In the genomic region with DNA sequence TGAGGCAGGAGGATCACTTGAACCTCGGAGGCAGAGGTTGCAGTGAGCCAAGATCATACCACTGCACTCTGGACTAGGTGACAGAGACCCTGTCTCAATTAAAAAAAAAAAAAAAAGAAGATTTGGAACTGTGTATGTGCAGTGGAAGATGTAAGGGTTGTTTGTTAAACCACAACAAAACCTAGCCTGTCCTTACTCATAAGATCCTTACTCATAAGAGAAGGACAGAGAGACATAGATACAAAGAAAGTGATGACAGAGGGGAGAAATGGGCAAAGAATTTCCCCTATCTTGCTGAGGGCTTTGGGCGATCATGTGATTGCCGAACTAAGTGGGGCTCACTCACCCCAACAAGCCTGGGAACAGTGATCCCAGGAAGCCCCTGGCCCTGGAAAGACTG, we compare ENCODE assay signal across 1 cellular context.
TF ChIP-seq lines count a peak whose summit lies in the region.

No MANE protein-coding gene starts in this region.

TF ChIP-seq in HEK293, 187 proteins besides CTCF, POLR2A, EP300 and RAD21:
- TF ChIP-seq ZFP69B (tag by site-specific recombination; IDR thresholded peaks at IDR 0.05) (no peak), ZNF560 (tag by site-specific recombination; IDR thresholded peaks at IDR 0.05; ENCODE audit: borderline replicate concordance) (no peak), ZNF843 (tag by site-specific recombination; IDR thresholded peaks at IDR 0.05) (no peak), ZNF175 (tag by site-specific recombination; IDR thresholded peaks at IDR 0.05) (no peak), ZNF174 (tag by site-specific recombination; IDR thresholded peaks at IDR 0.05) (no peak), ZNF777 (tag by site-specific recombination; IDR thresholded peaks at IDR 0.05; ENCODE audit: borderline replicate concordance) (no peak), ZNF654 (tag by site-specific recombination; IDR thresholded peaks at IDR 0.05; ENCODE audit: low read depth) (no peak)
- TF ChIP-seq, protein P1, sequence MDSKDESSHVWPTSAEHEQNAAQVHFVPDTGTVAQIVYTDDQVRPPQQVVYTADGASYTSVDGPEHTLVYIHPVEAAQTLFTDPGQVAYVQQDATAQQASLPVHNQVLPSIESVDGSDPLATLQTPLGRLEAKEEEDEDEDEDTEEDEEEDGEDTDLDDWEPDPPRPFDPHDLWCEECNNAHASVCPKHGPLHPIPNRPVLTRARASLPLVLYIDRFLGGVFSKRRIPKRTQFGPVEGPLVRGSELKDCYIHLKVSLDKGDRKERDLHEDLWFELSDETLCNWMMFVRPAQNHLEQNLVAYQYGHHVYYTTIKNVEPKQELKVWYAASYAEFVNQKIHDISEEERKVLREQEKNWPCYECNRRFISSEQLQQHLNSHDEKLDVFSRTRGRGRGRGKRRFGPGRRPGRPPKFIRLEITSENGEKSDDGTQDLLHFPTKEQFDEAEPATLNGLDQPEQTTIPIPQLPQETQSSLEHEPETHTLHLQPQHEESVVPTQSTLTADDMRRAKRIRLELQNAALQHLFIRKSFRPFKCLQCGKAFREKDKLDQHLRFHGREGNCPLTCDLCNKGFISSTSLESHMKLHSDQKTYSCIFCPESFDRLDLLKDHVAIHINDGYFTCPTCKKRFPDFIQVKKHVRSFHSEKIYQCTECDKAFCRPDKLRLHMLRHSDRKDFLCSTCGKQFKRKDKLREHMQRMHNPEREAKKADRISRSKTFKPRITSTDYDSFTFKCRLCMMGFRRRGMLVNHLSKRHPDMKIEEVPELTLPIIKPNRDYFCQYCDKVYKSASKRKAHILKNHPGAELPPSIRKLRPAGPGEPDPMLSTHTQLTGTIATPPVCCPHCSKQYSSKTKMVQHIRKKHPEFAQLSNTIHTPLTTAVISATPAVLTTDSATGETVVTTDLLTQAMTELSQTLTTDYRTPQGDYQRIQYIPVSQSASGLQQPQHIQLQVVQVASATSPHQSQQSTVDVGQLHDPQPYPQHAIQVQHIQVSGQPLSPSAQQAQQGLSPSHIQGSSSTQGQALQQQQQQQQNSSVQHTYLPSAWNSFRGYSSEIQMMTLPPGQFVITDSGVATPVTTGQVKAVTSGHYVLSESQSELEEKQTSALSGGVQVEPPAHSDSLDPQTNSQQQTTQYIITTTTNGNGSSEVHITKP (tag by site-specific recombination; IDR thresholded peaks at IDR 0.05), result no peak
- TF ChIP-seq, protein P2, sequence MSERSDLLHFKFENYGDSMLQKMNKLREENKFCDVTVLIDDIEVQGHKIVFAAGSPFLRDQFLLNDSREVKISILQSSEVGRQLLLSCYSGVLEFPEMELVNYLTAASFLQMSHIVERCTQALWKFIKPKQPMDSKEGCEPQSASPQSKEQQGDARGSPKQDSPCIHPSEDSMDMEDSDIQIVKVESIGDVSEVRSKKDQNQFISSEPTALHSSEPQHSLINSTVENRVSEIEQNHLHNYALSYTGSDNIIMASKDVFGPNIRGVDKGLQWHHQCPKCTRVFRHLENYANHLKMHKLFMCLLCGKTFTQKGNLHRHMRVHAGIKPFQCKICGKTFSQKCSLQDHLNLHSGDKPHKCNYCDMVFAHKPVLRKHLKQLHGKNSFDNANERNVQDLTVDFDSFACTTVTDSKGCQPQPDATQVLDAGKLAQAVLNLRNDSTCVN (tag by site-specific recombination; optimal IDR thresholded peaks at IDR 0.05), result no peak
- TF ChIP-seq, protein P3, sequence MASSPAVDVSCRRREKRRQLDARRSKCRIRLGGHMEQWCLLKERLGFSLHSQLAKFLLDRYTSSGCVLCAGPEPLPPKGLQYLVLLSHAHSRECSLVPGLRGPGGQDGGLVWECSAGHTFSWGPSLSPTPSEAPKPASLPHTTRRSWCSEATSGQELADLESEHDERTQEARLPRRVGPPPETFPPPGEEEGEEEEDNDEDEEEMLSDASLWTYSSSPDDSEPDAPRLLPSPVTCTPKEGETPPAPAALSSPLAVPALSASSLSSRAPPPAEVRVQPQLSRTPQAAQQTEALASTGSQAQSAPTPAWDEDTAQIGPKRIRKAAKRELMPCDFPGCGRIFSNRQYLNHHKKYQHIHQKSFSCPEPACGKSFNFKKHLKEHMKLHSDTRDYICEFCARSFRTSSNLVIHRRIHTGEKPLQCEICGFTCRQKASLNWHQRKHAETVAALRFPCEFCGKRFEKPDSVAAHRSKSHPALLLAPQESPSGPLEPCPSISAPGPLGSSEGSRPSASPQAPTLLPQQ (tag by site-specific recombination; IDR thresholded peaks at IDR 0.05), result no peak
- TF ChIP-seq, protein P4, sequence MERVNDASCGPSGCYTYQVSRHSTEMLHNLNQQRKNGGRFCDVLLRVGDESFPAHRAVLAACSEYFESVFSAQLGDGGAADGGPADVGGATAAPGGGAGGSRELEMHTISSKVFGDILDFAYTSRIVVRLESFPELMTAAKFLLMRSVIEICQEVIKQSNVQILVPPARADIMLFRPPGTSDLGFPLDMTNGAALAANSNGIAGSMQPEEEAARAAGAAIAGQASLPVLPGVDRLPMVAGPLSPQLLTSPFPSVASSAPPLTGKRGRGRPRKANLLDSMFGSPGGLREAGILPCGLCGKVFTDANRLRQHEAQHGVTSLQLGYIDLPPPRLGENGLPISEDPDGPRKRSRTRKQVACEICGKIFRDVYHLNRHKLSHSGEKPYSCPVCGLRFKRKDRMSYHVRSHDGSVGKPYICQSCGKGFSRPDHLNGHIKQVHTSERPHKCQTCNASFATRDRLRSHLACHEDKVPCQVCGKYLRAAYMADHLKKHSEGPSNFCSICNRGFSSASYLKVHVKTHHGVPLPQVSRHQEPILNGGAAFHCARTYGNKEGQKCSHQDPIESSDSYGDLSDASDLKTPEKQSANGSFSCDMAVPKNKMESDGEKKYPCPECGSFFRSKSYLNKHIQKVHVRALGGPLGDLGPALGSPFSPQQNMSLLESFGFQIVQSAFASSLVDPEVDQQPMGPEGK (tag by site-specific recombination; IDR thresholded peaks at IDR 0.05), result no peak
